In the genomic region with DNA sequence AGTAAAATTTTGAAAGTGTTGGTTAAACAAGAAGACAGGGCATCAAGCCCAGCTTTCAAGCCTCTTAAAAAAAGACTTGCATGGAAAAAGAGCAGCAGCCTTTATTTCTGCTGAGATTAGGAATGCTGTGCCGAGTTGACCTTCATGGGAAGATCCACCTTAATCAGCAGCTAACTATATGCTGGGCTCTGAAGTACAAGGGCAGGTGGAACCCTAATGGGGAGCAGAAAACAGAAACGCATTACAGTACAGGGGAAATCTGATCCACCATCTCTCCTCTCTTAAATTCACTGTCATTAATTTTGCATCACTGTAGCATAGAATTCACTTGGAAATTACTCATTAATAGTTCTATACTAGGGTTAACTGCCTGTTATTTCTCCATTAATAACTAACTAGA, we compare ENCODE assay signal across 17 cellular contexts.
DNase-seq lines count a peak whose midpoint lies in the region; ATAC-seq and TF ChIP-seq lines count a peak whose summit lies in the region.
"Had no signal": no experiment of that assay in that cellular context is flagged by ENCODE, and none has a peak within 500 bp of the region (broad histone marks: within the 10 kb centered on the region; RNA-seq: fewer than 3 reads in every experiment).

No MANE protein-coding gene starts in this region.

- CTCF ChIA-PET in Caco-2 (lab: Charles Lee): no interaction called here

- H3K9me3 Mint-ChIP-seq in Caco-2 (ENCODE audit: unreplicated experiment): no peaks in the 10 kb centered on the region
- H3K9me3 Mint-ChIP-seq in progenitor cell of endocrine pancreas (ENCODE audit: low read depth): no peaks in the 10 kb centered on the region
- H3K9me3 Mint-ChIP-seq: activated naive CD8-positive, alpha-beta T cell treated with anti-CD3 and anti-CD28 coated beads for 36 hours; activated T-helper 1 cell treated with anti-CD3 and anti-CD28 coated beads, Interleukin-12 subunit alpha, Interleukin-12 subunit beta, Interleukin-2, Interleukin-4 antibody, amounts not matched to agents 30 ng/mL and 10 ng/mL and 1 ng/mL, durations not matched to agents 14 hours and 24 hours and 36 hours had no signal

- no peak for TF ChIP-seq CTCF in Caco-2 (IDR thresholded peaks at IDR 0.05; ENCODE audit: insufficient read depth in 1 of 2, low read depth in 1 of 2, low read length in 1 of 2, severe bottlenecking in 1 of 2, unreplicated experiment in 1 of 2)
- no peak for TF ChIP-seq CTCF in progenitor cell of endocrine pancreas (IDR thresholded peaks at IDR 0.05; ENCODE audit: unreplicated experiment)
- no peak for TF ChIP-seq CTCF in tibial nerve (IDR thresholded peaks at IDR 0.05)

- WGBS in tibial nerve, 2 donors: 58 to 85% methylated on average over 2 of the region's 2 CpGs

- H3K4me3 ChIP-seq in Caco-2 (ENCODE audit: low read depth, low read length) (no peak overlapping the region), duodenal mucosa (ENCODE audit: low read depth in 1 of 2, low read length in 2 of 2) (no peak overlapping the region), tibial nerve (no peak overlapping the region)
- H3K4me3 ChIP-seq: esophagus squamous epithelium had no signal

- TF ChIP-seq EP300 in tibial nerve (IDR thresholded peaks at IDR 0.05): no peak

- DNase-seq in Caco-2 (no peak), LHCN-M2 (ENCODE audit: low read depth) (peak; percentile 4), progenitor cell of endocrine pancreas (ENCODE audit: low spot score, unreplicated experiment) (no peak), NCI-H2029 treated with DMSO at 0.1 percent for 48 hours (lab: John Stamatoyannopoulos, UW) (no peak), tibial nerve (ENCODE audit: low spot score in 2 of 2) (no peak)
- DNase-seq: activated naive CD8-positive, alpha-beta T cell treated with anti-CD3 and anti-CD28 coated beads for 36 hours; esophagus squamous epithelium; glutamatergic neuron; H7; NCI-H2081 treated with DMSO at 0.1 percent for 48 hours; NCI-H526 treated with DMSO at 0.1 percent for 48 hours; stimulated activated naive CD8-positive, alpha-beta T cell treated with anti-CD3 and anti-CD28 coated beads, Interleukin-15, Interleukin-2, amounts not matched to agents 100 U/mL and 50 U/mL, for 24 hours; T1000 had no signal

- H3K9me3 ChIP-seq in Caco-2 (no peaks in the 10 kb centered on the region), duodenal mucosa (ENCODE audit: control insufficient read depth in 1 of 2, low read length in 2 of 2) (no peaks in the 10 kb centered on the region), tibial nerve (no peaks in the 10 kb centered on the region)
- H3K9me3 ChIP-seq: esophagus squamous epithelium had no signal

- H3K4me3 Mint-ChIP-seq in Caco-2 (ENCODE audit: unreplicated experiment): no peak overlapping the region
- no peak overlapping the region for H3K4me3 Mint-ChIP-seq in progenitor cell of endocrine pancreas (ENCODE audit: low read depth)
- H3K4me3 Mint-ChIP-seq: activated naive CD8-positive, alpha-beta T cell treated with anti-CD3 and anti-CD28 coated beads for 36 hours; activated T-helper 1 cell treated with anti-CD3 and anti-CD28 coated beads, Interleukin-12 subunit alpha, Interleukin-12 subunit beta, Interleukin-2, Interleukin-4 antibody, amounts not matched to agents 30 ng/mL and 10 ng/mL and 1 ng/mL, durations not matched to agents 14 hours and 24 hours and 36 hours had no signal

- H3K9ac ChIP-seq in duodenal mucosa (ENCODE audit: low read depth in 1 of 2, low read length in 2 of 2): no peak overlapping the region

- H3K4me1 Mint-ChIP-seq in Caco-2 (ENCODE audit: low read depth, unreplicated experiment) (peaks cover 13% of the 10 kb centered on the region), progenitor cell of endocrine pancreas (ENCODE audit: low read depth) (peaks cover 17% of the 10 kb centered on the region)

- no TSS peak for BruUV-seq in Caco-2 (replicated peaks; lab: Mats Ljungman, UMichigan)

- H3K27me3 ChIP-seq in Caco-2 (replicated peaks; ENCODE audit: control insufficient read depth, insufficient read depth, low read length): no peaks in the 10 kb centered on the region
- H3K27me3 ChIP-seq in duodenal mucosa (ENCODE audit: control insufficient read depth in 1 of 2, insufficient read depth in 2 of 2, low read length in 2 of 2): no peaks in the 10 kb centered on the region
- H3K27me3 ChIP-seq in tibial nerve: no peaks in the 10 kb centered on the region
- H3K27me3 ChIP-seq: esophagus squamous epithelium had no signal

- no peak for TF ChIP-seq POLR2A in tibial nerve (IDR thresholded peaks at IDR 0.05)

- intact Hi-C loops in Caco-2 (cut with micrococcal nuclease; ENCODE audit: unreplicated experiment): no loop called here

- H3K27me3 Mint-ChIP-seq in Caco-2 (ENCODE audit: insufficient read depth, unreplicated experiment) (no peaks in the 10 kb centered on the region), progenitor cell of endocrine pancreas (no peaks in the 10 kb centered on the region)
- H3K27me3 Mint-ChIP-seq: activated naive CD8-positive, alpha-beta T cell treated with anti-CD3 and anti-CD28 coated beads for 36 hours had no signal

- H3K27ac ChIP-seq in duodenal mucosa (ENCODE audit: low read depth, low read length) (peak overlapping the region; percentile 1), tibial nerve (no peak overlapping the region)

- H3K36me3 Mint-ChIP-seq in Caco-2 (ENCODE audit: insufficient read depth, unreplicated experiment) (peaks cover 70% of the 10 kb centered on the region), progenitor cell of endocrine pancreas (ENCODE audit: insufficient read depth) (peaks cover 45% of the 10 kb centered on the region)

- H3K4me1 ChIP-seq in Caco-2: peaks cover 16% of the 10 kb centered on the region
- H3K4me1 ChIP-seq in duodenal mucosa (ENCODE audit: control insufficient read depth in 1 of 2, insufficient read depth in 2 of 2, low read length in 2 of 2): peaks cover 33 to 38% of the 10 kb centered on the region in 2 donors
- peaks cover 0 to 44% (median 17%) of the 10 kb centered on the region in 4 donors for H3K4me1 ChIP-seq in tibial nerve

- H3K36me3 ChIP-seq in Caco-2 (ENCODE audit: control insufficient read depth, insufficient read depth, low read length) (peaks cover 2% of the 10 kb centered on the region; the same call in 1 of the 2 replicates), duodenal mucosa (ENCODE audit: control insufficient read depth in 1 of 2, insufficient read depth in 2 of 2, low read length in 2 of 2) (peaks cover 5 to 30% of the 10 kb centered on the region in 2 donors), tibial nerve (peaks cover 0 to 48% (median 0%) of the 10 kb centered on the region in 3 donors)

- POLR2A ChIA-PET in Caco-2 (lab: Charles Lee): no interaction called here

- H3K27ac Mint-ChIP-seq in Caco-2 (ENCODE audit: unreplicated experiment) (peak overlapping the region; percentile 56), progenitor cell of endocrine pancreas (peak overlapping the region; percentile 71)
- H3K27ac Mint-ChIP-seq: activated naive CD8-positive, alpha-beta T cell treated with anti-CD3 and anti-CD28 coated beads for 36 hours; activated T-helper 1 cell treated with anti-CD3 and anti-CD28 coated beads, Interleukin-12 subunit alpha, Interleukin-12 subunit beta, Interleukin-2, Interleukin-4 antibody, amounts not matched to agents 30 ng/mL and 10 ng/mL and 1 ng/mL, durations not matched to agents 14 hours and 24 hours and 36 hours had no signal

- ATAC-seq in GM18858 (IDR thresholded peaks at IDR 0.05; ENCODE audit: unreplicated experiment) (no peak), GM21717 (IDR thresholded peaks at IDR 0.05; ENCODE audit: unreplicated experiment) (no peak)
- ATAC-seq: stimulated activated naive CD8-positive, alpha-beta T cell treated with anti-CD3 and anti-CD28 coated beads, Interleukin-15, Interleukin-2, amounts not matched to agents 100 U/mL and 50 U/mL, for 24 hours had no signal
